23 cellular contexts compared by ENCODE assay signal in the genomic region with DNA sequence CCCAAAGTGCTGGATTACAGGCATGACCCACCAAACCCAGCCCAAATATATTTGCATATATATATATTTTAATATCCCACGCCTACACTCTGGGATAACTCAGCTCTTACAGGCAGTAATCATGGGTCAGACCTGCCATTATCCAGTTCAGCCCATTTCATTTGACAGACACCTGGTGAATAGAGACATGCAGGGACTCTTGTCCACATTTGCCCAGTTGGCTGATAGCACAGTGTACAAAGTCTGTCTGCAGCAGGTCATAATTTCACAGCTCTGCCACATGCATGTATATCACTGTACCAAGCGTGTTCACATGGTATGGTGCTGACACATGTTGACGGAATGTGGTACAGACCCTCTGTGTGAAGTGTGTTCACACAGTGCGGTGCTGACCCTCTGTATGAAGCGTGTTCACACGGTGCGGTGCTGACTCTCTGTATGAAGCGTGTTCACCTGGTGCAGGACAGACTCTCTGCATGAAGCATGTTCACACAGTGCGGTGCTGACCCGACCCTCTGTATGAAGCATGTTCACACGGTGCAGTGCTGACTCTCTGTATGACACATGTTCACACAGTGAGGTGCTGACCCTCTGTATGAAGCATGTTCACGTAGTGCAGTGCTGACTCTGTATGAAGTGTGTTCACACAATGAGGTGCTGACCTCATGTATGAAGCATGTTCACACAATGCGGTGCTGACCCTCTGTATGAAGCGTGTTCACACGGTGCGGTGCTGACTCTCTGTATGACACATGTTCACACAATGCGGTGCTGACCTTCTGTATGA. TPM values are rescaled to one million over a fixed set of nuclear protein-coding genes. Genes with fewer than 3 reads are reported as not detected.
DNase-seq lines count a peak whose midpoint lies in the region; ATAC-seq, FAIRE-seq and TF ChIP-seq lines count a peak whose summit lies in the region.
"Had no signal": no experiment of that assay in that cellular context is flagged by ENCODE, and none has a peak within 500 bp of the region (broad histone marks: within the 10 kb centered on the region; RNA-seq: fewer than 3 reads in every experiment).

No MANE protein-coding gene starts in this region.

- H2AFZ ChIP-seq in HepG2 (ENCODE audit: low read length): no peak overlapping the region

- peaks cover 78% of the 10 kb centered on the region for H3K4me1 ChIP-seq in HepG2 (ENCODE audit: insufficient read depth, low read length)
- peaks cover 0 to 11% (median under 1%) of the 10 kb centered on the region in 4 donors for H3K4me1 ChIP-seq in right lobe of liver
- H3K4me1 ChIP-seq in Panc1 (ENCODE audit: control insufficient read depth, insufficient read depth, low read length): peaks cover 35% of the 10 kb centered on the region
- H3K4me1 ChIP-seq in lower lobe of right lung: peaks cover 59% of the 10 kb centered on the region
- peaks cover 31% of the 10 kb centered on the region for H3K4me1 ChIP-seq in testis
- peaks cover 6 to 26% of the 10 kb centered on the region in 2 donors for H3K4me1 ChIP-seq in thyroid gland

- intact Hi-C loops in HepG2 (cut with micrococcal nuclease; ENCODE audit: unreplicated experiment): loop anchor here (1.0 kb wide), 1 partner anchor 59 kb away; no protein-coding TSS in a partner anchor
- intact Hi-C loops in right lobe of liver (cut with DNase I): no loop called here
- intact Hi-C loops in Panc1 (cut with micrococcal nuclease; ENCODE audit: unreplicated experiment): no loop called here
- intact Hi-C loops in lower lobe of right lung (cut with DNase I): loop anchor here (10.0 kb wide), 1 partner anchor 53 kb away; a partner anchor contains a TSS
- intact Hi-C loops in testis (cut with DNase I; ENCODE audit: low total_unique reads): no loop called here
- intact Hi-C loops in thyroid gland (cut with DNase I): no loop called here

- H3K27me3 ChIP-seq in HepG2 (ENCODE audit: control insufficient read depth in 1 of 2, insufficient read depth in 2 of 2, low read length in 2 of 2) (no peaks in the 10 kb centered on the region), right lobe of liver (no peaks in the 10 kb centered on the region), Panc1 (ENCODE audit: control insufficient read depth, insufficient read depth, low read length) (no peaks in the 10 kb centered on the region), lower lobe of right lung (ENCODE audit: low read depth) (no peaks in the 10 kb centered on the region), testis (no peaks in the 10 kb centered on the region), thyroid gland (no peaks in the 10 kb centered on the region)
- H3K27me3 ChIP-seq: SJCRH30, transverse colon had no signal

- H3K4me3 ChIP-seq in HepG2 (replicated peaks in 1 of 3; ENCODE audit: insufficient read depth in 1 of 3, low read depth in 2 of 3, low read length in 3 of 3) (no peak overlapping the region), right lobe of liver (no peak overlapping the region), Panc1 (ENCODE audit: low read depth in 2 of 2, low read length in 2 of 2) (no peak overlapping the region), lower lobe of right lung (no peak overlapping the region), testis (no peak overlapping the region), thyroid gland (replicated peaks in 1 of 3) (no peak overlapping the region)
- H3K4me3 ChIP-seq: lung, SJCRH30, transverse colon had no signal

- no peak for DNase-seq in HepG2 (ENCODE audit: low spot score)
- no peak for DNase-seq in right lobe of liver
- DNase-seq in Panc1 (ENCODE audit: low read depth, low spot score): no peak
- DNase-seq in lower lobe of right lung: no peak
- DNase-seq in testis: no peak
- DNase-seq in stimulated activated CD4-positive, alpha-beta T cell treated with anti-CD3 and anti-CD28 coated beads, Interleukin-4, amount 100 ng/mL, for 4 hours: no peak
- DNase-seq in effector CD8-positive, alpha-beta T cell (lab: John Stamatoyannopoulos, UW): no peak
- no peak for DNase-seq in thyroid gland
- DNase-seq: activated gamma-delta T cell; endodermal cell; NCI-H1092; NCI-H2029; NCI-H2227 treated with DMSO at 0.1 percent for 48 hours; NCI-H748 treated with DMSO at 0.1 percent for 48 hours; SJCRH30; stimulated activated CD4-positive, alpha-beta T cell treated with anti-CD3 and anti-CD28 coated beads, Interleukin-4, amount 100 ng/mL, for 24 hours; stimulated activated naive CD8-positive, alpha-beta T cell treated with anti-CD3 and anti-CD28 coated beads, Interleukin-15, amount 100 ng/mL, for 72 hours; T-helper 2 cell; transverse colon had no signal

- ATAC-seq in HepG2 (peak; percentile 28), right lobe of liver (no peak), Panc1 (no peak), lower lobe of right lung (no peak)
- ATAC-seq: stimulated activated naive CD8-positive, alpha-beta T cell treated with anti-CD3 and anti-CD28 coated beads, Interleukin-15, amount 100 ng/mL, for 72 hours had no signal

- no peak for TF ChIP-seq RAD21 in HepG2 (CRISPR knock-in tag; IDR thresholded peaks at IDR 0.05)

- no peaks in the 10 kb centered on the region for H4K20me1 ChIP-seq in HepG2 (ENCODE audit: insufficient read depth, low read length)

- CTCF ChIA-PET in HepG2 (lab: Yijun Ruan, JAX; ENCODE audit: low intra/inter-chr PET ratio, low total read pairs) (no interaction called here), Panc1 (lab: Charles Lee) (no interaction called here)

- H3K79me2 ChIP-seq in HepG2 (ENCODE audit: insufficient read depth, low read length): no peaks in the 10 kb centered on the region

- H3K36me3 ChIP-seq in HepG2 (replicated peaks in 1 of 2; ENCODE audit: control insufficient read depth in 1 of 2, insufficient read depth in 2 of 2, low read length in 2 of 2): no peaks in the 10 kb centered on the region
- H3K36me3 ChIP-seq in right lobe of liver: no peaks in the 10 kb centered on the region
- H3K36me3 ChIP-seq in Panc1 (ENCODE audit: control insufficient read depth, insufficient read depth, low read length): no peaks in the 10 kb centered on the region
- H3K36me3 ChIP-seq in lower lobe of right lung: no peaks in the 10 kb centered on the region
- no peaks in the 10 kb centered on the region for H3K36me3 ChIP-seq in testis (ENCODE audit: low read depth, missing control alignments)
- no peaks in the 10 kb centered on the region for H3K36me3 ChIP-seq in thyroid gland
- H3K36me3 ChIP-seq: SJCRH30, transverse colon had no signal

- WGBS in HepG2 (ENCODE audit: low lambda C conversion rate): 88% methylated on average over 17 of the region's 17 CpGs
- 23% methylated on average over 2 of the region's 17 CpGs for WGBS in right lobe of liver (ENCODE audit: insufficient coverage, low coverage, low lambda C conversion rate, missing lambda C conversion rate)
- WGBS in testis, 2 donors: 90 to 95% methylated on average over 17 of the region's 17 CpGs
- WGBS in thyroid gland, 2 donors: 95 to 96% methylated on average over 15 to 17 of the region's 17 CpGs

- H3K27ac ChIP-seq in HepG2 (ENCODE audit: extremely low read length, insufficient read depth, low read length) (no peak overlapping the region), right lobe of liver (no peak overlapping the region), Panc1 (ENCODE audit: low read length) (peak overlapping the region; percentile 34; the same call in 1 of the 2 replicates), lower lobe of right lung (peak overlapping the region; percentile 22), testis (no peak overlapping the region), thyroid gland (no peak overlapping the region)
- H3K27ac ChIP-seq: SJCRH30, transverse colon had no signal

- no peaks in the 10 kb centered on the region for H3K9me3 ChIP-seq in HepG2 (ENCODE audit: low read length)
- H3K9me3 ChIP-seq in right lobe of liver: no peaks in the 10 kb centered on the region
- no peaks in the 10 kb centered on the region for H3K9me3 ChIP-seq in Panc1 (ENCODE audit: control insufficient read depth, insufficient read depth, low read depth, low read length)
- no peaks in the 10 kb centered on the region for H3K9me3 ChIP-seq in lower lobe of right lung
- H3K9me3 ChIP-seq in testis: no peaks in the 10 kb centered on the region
- H3K9me3 ChIP-seq in thyroid gland: no peaks in the 10 kb centered on the region
- H3K9me3 ChIP-seq: SJCRH30, transverse colon had no signal

- POLR2A ChIA-PET in HepG2 (lab: Yijun Ruan, JAX): interaction anchor here (0.9 to 2.7 kb wide), 5 partner anchors 10 to 120 kb away, joined by 3 to 28 read pairs (median 4); a partner anchor contains a TSS
- POLR2A ChIA-PET in Panc1 (lab: Charles Lee): no interaction called here

- no peak for FAIRE-seq in HepG2 (lab: Jason Lieb, UNC)
- FAIRE-seq: colon, G401.6, keratinocyte had no signal

- no peak overlapping the region for H3K4me2 ChIP-seq in HepG2 (ENCODE audit: low read depth, low read length)

- TF ChIP-seq EP300 in HepG2 (IDR thresholded peaks at IDR 0.05; ENCODE audit: low read depth in 2 of 2, low read length in 2 of 2) (no peak), HepG2 (CRISPR knock-in tag; IDR thresholded peaks at IDR 0.05; ENCODE audit: borderline replicate concordance) (no peak)

- no TSS peak for BruUV-seq in HepG2 (replicated peaks; lab: Mats Ljungman, UMichigan)
- no TSS peak for BruUV-seq in Panc1 (replicated peaks; lab: Mats Ljungman, UMichigan)

- H3K9ac ChIP-seq in HepG2 (ENCODE audit: insufficient read depth, low read depth, low read length): no peak overlapping the region

- no peak for TF ChIP-seq CTCF in HepG2 (CRISPR knock-in tag; IDR thresholded peaks at IDR 0.05)
- TF ChIP-seq CTCF in right lobe of liver (IDR thresholded peaks at IDR 0.05): no peak
- TF ChIP-seq CTCF in Panc1 (IDR thresholded peaks at IDR 0.05): no peak
- TF ChIP-seq CTCF in lower lobe of right lung (IDR thresholded peaks at IDR 0.05): no peak
- TF ChIP-seq CTCF in testis (IDR thresholded peaks at IDR 0.05): no peak
- TF ChIP-seq CTCF in thyroid gland (IDR thresholded peaks at IDR 0.05): no peak

- TF ChIP-seq POLR2A in HepG2 (IDR thresholded peaks at IDR 0.05; ENCODE audit: insufficient read depth in 1 of 2, low read depth in 2 of 2, low read length in 2 of 2): no peak
- no peak for TF ChIP-seq POLR2A in right lobe of liver (IDR thresholded peaks at IDR 0.05)
- no peak for TF ChIP-seq POLR2A in testis (IDR thresholded peaks at IDR 0.05)
- TF ChIP-seq POLR2A in thyroid gland (IDR thresholded peaks at IDR 0.05): no peak

- in situ Hi-C loops in HepG2 (cut with HindIII; ENCODE audit: extremely low pct_ligation_motif_present, low pct_unique_long_range_greater_than_20kb) (no loop called here), Panc1 (cut with HindIII; ENCODE audit: low pct_unique_long_range_greater_than_20kb, low sequenced_read_pairs) (no loop called here)

RNA-seq across cellular contexts. Expression of a gene that starts 10.3 kb away (rescaled TPM):
- total RNA-seq in HepG2 (2016; rRNA removed; fragmentation: Illumina TruSeq; extraction: Trizol): 41.4 and 60.1 TPM in 2 replicates
- total RNA-seq in HepG2 (2016; cell fraction: cytosol; rRNA removed; fragmentation: Illumina TruSeq; extraction: Trizol; ENCODE audit: low read depth): 22.9 and 24.8 TPM in 2 replicates
- total RNA-seq in HepG2 (2016; cell fraction: insoluble cytoplasmic fraction; rRNA removed; fragmentation: Illumina TruSeq; extraction: Trizol): 40.1 and 52.3 TPM in 2 replicates
- total RNA-seq in HepG2 (2016; cell fraction: membrane; rRNA removed; fragmentation: Illumina TruSeq; extraction: Trizol): 38.4 and 42.1 TPM in 2 replicates
- 23.4 and 26.0 TPM in 2 replicates for total RNA-seq in HepG2 (2016; cell fraction: nucleus; rRNA removed; fragmentation: Illumina TruSeq; extraction: Trizol)
- polyA plus RNA-seq in HepG2 (2011; rRNA removed): 48.7 and 60.5 TPM in 2 replicates
- 35.1 and 50.0 TPM in 2 replicates for polyA plus RNA-seq in HepG2 (2011; cell fraction: cytosol; rRNA removed)
- polyA plus RNA-seq in HepG2 (2011; cell fraction: nucleus; rRNA removed): 16.6 and 20.7 TPM in 2 replicates
- 55.8 and 68.9 TPM in 2 replicates for polyA plus RNA-seq in HepG2 (2012)
- 37.2 and 40.1 TPM in 2 replicates for polyA plus RNA-seq in HepG2 (2016; cell fraction: cytosol; fragmentation: Illumina TruSeq; extraction: Trizol; ENCODE audit: low read depth)
- polyA plus RNA-seq in HepG2 (2016; cell fraction: insoluble cytoplasmic fraction; fragmentation: Illumina TruSeq; extraction: Trizol; ENCODE audit: low read depth): 67.5 and 71.1 TPM in 2 replicates
- 42.6 and 44.3 TPM in 2 replicates for polyA plus RNA-seq in HepG2 (2016; cell fraction: membrane; fragmentation: Illumina TruSeq; extraction: Trizol; ENCODE audit: low read depth)
- polyA plus RNA-seq in HepG2 (2016; cell fraction: nucleus; fragmentation: Illumina TruSeq; extraction: Trizol; ENCODE audit: insufficient read depth, low read depth): 39.9 and 41.4 TPM in 2 replicates
- polyA minus RNA-seq in HepG2 (2011; rRNA and poly(A)+ RNA removed; ENCODE audit: low replicate concordance): 29.1 and 31.0 TPM in 2 replicates
- polyA minus RNA-seq in HepG2 (2011; cell fraction: cytosol; rRNA and poly(A)+ RNA removed): 46.4 and 51.7 TPM in 2 replicates
- polyA minus RNA-seq in HepG2 (2011; cell fraction: nucleus; rRNA and poly(A)+ RNA removed): 32.6 and 44.3 TPM in 2 replicates
- 10 to 100 TPM in 5 of 6 experiments, 1 to 10 TPM in 1; 7.2 to 44.6 (median 25.2) TPM for total RNA-seq in right lobe of liver
- total RNA-seq in Panc1 (2021; ENCODE audit: unreplicated experiment): 40.8 TPM
- 33.9 TPM for polyA plus RNA-seq in Panc1 (2012; ENCODE audit: insufficient read length)
- 125 TPM for total RNA-seq in lower lobe of right lung
- total RNA-seq in testis: 10 to 100 TPM; 15.0 to 19.6 TPM
- 19.4 TPM for polyA plus RNA-seq in testis (ENCODE audit: insufficient read depth, low read depth, low replicate concordance)
- 10 to 100 TPM; 36.2 to 52.8 (median 43.4) TPM for total RNA-seq in thyroid gland

RNA-seq across cellular contexts. Expression of a gene that starts 51.2 kb away (rescaled TPM):
- total RNA-seq in HepG2 (2016; rRNA removed; fragmentation: Illumina TruSeq; extraction: Trizol): 7.2 and 9.8 TPM in 2 replicates
- 0.61 and 0.71 TPM in 2 replicates for total RNA-seq in HepG2 (2016; cell fraction: cytosol; rRNA removed; fragmentation: Illumina TruSeq; extraction: Trizol; ENCODE audit: low read depth)
- total RNA-seq in HepG2 (2016; cell fraction: insoluble cytoplasmic fraction; rRNA removed; fragmentation: Illumina TruSeq; extraction: Trizol): 7.0 and 8.5 TPM in 2 replicates
- 2.7 and 2.9 TPM in 2 replicates for total RNA-seq in HepG2 (2016; cell fraction: membrane; rRNA removed; fragmentation: Illumina TruSeq; extraction: Trizol)
- 2.9 and 4.3 TPM in 2 replicates for total RNA-seq in HepG2 (2016; cell fraction: nucleus; rRNA removed; fragmentation: Illumina TruSeq; extraction: Trizol)
- polyA plus RNA-seq in HepG2 (2011; rRNA removed): 32.5 and 36.7 TPM in 2 replicates
- polyA plus RNA-seq in HepG2 (2011; cell fraction: cytosol; rRNA removed): 23.5 and 30.7 TPM in 2 replicates
- 9.8 and 12.8 TPM in 2 replicates for polyA plus RNA-seq in HepG2 (2011; cell fraction: nucleus; rRNA removed)
- 6.6 and 9.0 TPM in 2 replicates for polyA plus RNA-seq in HepG2 (2012)
- 0.33 and 0.35 TPM in 2 replicates for polyA plus RNA-seq in HepG2 (2016; cell fraction: cytosol; fragmentation: Illumina TruSeq; extraction: Trizol; ENCODE audit: low read depth)
- polyA plus RNA-seq in HepG2 (2016; cell fraction: insoluble cytoplasmic fraction; fragmentation: Illumina TruSeq; extraction: Trizol; ENCODE audit: low read depth): 8.7 and 10.9 TPM in 2 replicates
- polyA plus RNA-seq in HepG2 (2016; cell fraction: membrane; fragmentation: Illumina TruSeq; extraction: Trizol; ENCODE audit: low read depth): 1.5 and 1.6 TPM in 2 replicates
- polyA plus RNA-seq in HepG2 (2016; cell fraction: nucleus; fragmentation: Illumina TruSeq; extraction: Trizol; ENCODE audit: insufficient read depth, low read depth): 5.0 and 5.4 TPM in 2 replicates
- polyA minus RNA-seq in HepG2 (2011; rRNA and poly(A)+ RNA removed; ENCODE audit: low replicate concordance): 0.21 and 49.0 TPM in 2 replicates
- polyA minus RNA-seq in HepG2 (2011; cell fraction: cytosol; rRNA and poly(A)+ RNA removed): 29.2 and 32.6 TPM in 2 replicates
- polyA minus RNA-seq in HepG2 (2011; cell fraction: nucleus; rRNA and poly(A)+ RNA removed): 13.3 and 18.3 TPM in 2 replicates
- 10 to 100 TPM in 1 of 6 experiments, 1 to 10 TPM in 5; 1.8 to 19.0 (median 4.6) TPM for total RNA-seq in right lobe of liver
- total RNA-seq in Panc1 (2021; ENCODE audit: unreplicated experiment): 3.8 TPM
- 1.7 TPM for polyA plus RNA-seq in Panc1 (2012; ENCODE audit: insufficient read length)
- total RNA-seq in lower lobe of right lung: 12.8 TPM
- total RNA-seq in testis: 10 to 100 TPM; 33.9 to 60.0 TPM
- polyA plus RNA-seq in testis (ENCODE audit: insufficient read depth, low read depth, low replicate concordance): 19.1 TPM
- total RNA-seq in thyroid gland: 10 to 100 TPM; 10.4 to 16.5 (median 15.3) TPM

Comparison
In these comparisons a context has a peak if more than half of its experiments do, and no peak if none do; other contexts are left out.
1. intact Hi-C loops: an anchor here in HepG2 (1.0 kb wide) and lower lobe of right lung (10.0 kb wide); none called in right lobe of liver, Panc1, testis and thyroid gland.
2. H3K27ac ChIP-seq: peak in Panc1 (single experiment) and lower lobe of right lung (single experiment); none in HepG2 (single experiment), right lobe of liver (0 of 3), testis (0 of 2) and thyroid gland (0 of 3).